18 cellular contexts compared by ENCODE assay signal in the genomic region with DNA sequence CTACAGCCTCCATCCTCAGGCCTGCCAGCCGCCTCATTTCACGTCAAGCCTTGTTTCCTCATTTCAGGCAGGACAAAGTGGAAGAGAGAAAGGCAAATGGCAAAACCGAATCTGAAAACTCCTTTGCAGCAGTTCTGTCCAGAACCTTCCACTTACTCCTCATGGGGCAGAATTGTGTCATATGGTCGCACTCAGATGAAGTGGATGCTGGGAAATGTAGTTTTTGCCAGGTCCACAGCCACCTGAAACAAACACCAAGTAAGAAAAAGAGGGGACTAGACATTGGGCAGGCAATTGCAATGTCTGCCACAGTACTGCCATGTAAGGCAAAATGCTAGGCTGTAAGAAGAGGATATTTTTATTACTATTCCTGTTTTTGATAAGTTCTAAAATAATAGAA. TPM values are rescaled to one million over a fixed set of nuclear protein-coding genes. Genes with fewer than 3 reads are reported as not detected.
"Had no signal": no experiment of that assay in that cellular context is flagged by ENCODE, and none has a peak within 500 bp of the region (broad histone marks: within the 10 kb centered on the region; RNA-seq: fewer than 3 reads in every experiment).

No MANE protein-coding gene starts in this region.

- H3K4me3 ChIP-seq: ascending aorta, coronary artery, gastrocnemius medialis, mucosa of descending colon, tibial artery had no signal

- ATAC-seq: esophagus mucosa; gastrocnemius medialis; left ventricle myocardium superior; mucosa of descending colon; stimulated activated naive CD8-positive, alpha-beta T cell treated with anti-CD3 and anti-CD28 coated beads, Interleukin-15, Interleukin-2, amounts not matched to agents 100 U/mL and 50 U/mL, for 24 hours had no signal

- H3K27ac ChIP-seq: ascending aorta, coronary artery, gastrocnemius medialis, tibial artery had no signal

- H3K4me1 ChIP-seq: ascending aorta, gastrocnemius medialis had no signal

- FAIRE-seq: endometrium had no signal

- H3K27me3 ChIP-seq: ascending aorta, gastrocnemius medialis, tibial artery had no signal

- DNase-seq: activated CD4-positive, alpha-beta T cell treated with anti-CD3 and anti-CD28 coated beads, Interleukin-2, amount 50 U/mL, for 4 hours; activated gamma-delta T cell; gastrocnemius medialis; head of caudate nucleus; left ventricle myocardium superior; mucosa of descending colon; naive B cell; stimulated activated CD4-positive, alpha-beta T cell treated with anti-CD3 and anti-CD28 coated beads, Interleukin-12 subunit alpha, Interleukin-12 subunit beta, amount 100 ng/mL, for 4 hours; stimulated activated CD4-positive, alpha-beta T cell treated with anti-CD3 and anti-CD28 coated beads, Interleukin-1b, Interleukin-23, amount 100 ng/mL, for 48 hours; stimulated activated CD8-positive, alpha-beta memory T cell treated with anti-CD3 and anti-CD28 coated beads, Interleukin-4, amount 100 ng/mL, for 48 hours; stimulated activated naive CD8-positive, alpha-beta T cell treated with anti-CD3 and anti-CD28 coated beads, Interleukin-15, Interleukin-2, amounts not matched to agents 100 U/mL and 50 U/mL, for 24 hours; substantia nigra; tibial artery had no signal

- H3K9me3 ChIP-seq: ascending aorta, gastrocnemius medialis, mucosa of descending colon, tibial artery had no signal

- H3K36me3 ChIP-seq: ascending aorta, gastrocnemius medialis had no signal

RNA-seq across cellular contexts. Expression of gene ISM1, which starts 44.9 kb away (rescaled TPM):
- total RNA-seq: kidney epithelial cell had no signal
